In the genomic region with DNA sequence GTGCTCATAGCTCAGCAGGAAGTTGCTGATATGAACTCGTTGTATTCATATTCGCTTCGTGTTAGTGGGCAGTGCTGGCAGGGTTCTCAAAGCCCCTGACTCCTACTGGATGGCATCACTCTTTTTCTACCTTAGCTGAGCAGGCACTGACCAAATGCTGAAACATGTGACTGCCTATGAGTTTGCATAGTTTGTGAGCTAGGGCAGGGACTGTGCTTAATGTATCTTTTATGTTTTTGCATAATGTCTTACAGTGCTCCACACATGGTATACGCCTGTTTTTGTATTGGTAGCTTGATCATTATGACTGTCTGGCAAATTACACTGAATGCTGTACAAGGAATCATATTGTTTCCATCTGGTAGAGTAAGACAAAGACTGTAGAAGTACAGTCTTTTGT, we compare ENCODE assay signal across 31 cellular contexts.
"Had no signal": no experiment of that assay in that cellular context is flagged by ENCODE, and none has a peak within 500 bp of the region (broad histone marks: within the 10 kb centered on the region; RNA-seq: fewer than 3 reads in every experiment).

No MANE protein-coding gene starts in this region.

- H3K27ac Mint-ChIP-seq: activated CD4-positive, alpha-beta memory T cell treated with anti-CD3 and anti-CD28 coated beads for 36 hours; activated CD4-positive, alpha-beta T cell treated with anti-CD3 and anti-CD28 coated beads, Interleukin-2, amount 10 ng/mL, durations not matched to agents 24 days and 14 days; activated naive CD4-positive, alpha-beta T cell treated with anti-CD3 and anti-CD28 coated beads, Interleukin-2, amount 10 ng/mL, durations not matched to agents 7 days and 5 days; activated naive CD8-positive, alpha-beta T cell treated with anti-CD3 and anti-CD28 coated beads, Interleukin-2, amount 10 ng/mL, durations not matched to agents 7 days and 5 days; activated T-helper 1 cell treated with anti-CD3 and anti-CD28 coated beads, Interleukin-12 subunit alpha, Interleukin-12 subunit beta, Interleukin-2, Interleukin-4 antibody, amounts not matched to agents 30 ng/mL and 10 ng/mL and 1 ng/mL, durations not matched to agents 14 hours and 24 hours and 36 hours; dendritic cell treated with granulocyte-macrophage colony-stimulating factor and Interleukin-4, amounts not matched to agents 40 ng/mL and 50 ng/mL, for 4 days; immature natural killer cell; naive thymus-derived CD4-positive, alpha-beta T cell; progenitor cell of endocrine pancreas; stimulated activated effector memory CD8-positive, alpha-beta T cell treated with anti-CD3 and anti-CD28 coated beads, Interleukin-12 subunit alpha, Interleukin-12 subunit beta, amount 100 ng/mL, for 72 hours; stimulated activated naive CD8-positive, alpha-beta T cell treated with anti-CD3 and anti-CD28 coated beads, Interleukin-15, Interleukin-2, amounts not matched to agents 100 ng/mL and 50 ng/mL, for 24 hours had no signal

- H3K4me1 Mint-ChIP-seq: activated CD4-positive, alpha-beta T cell treated with anti-CD3 and anti-CD28 coated beads, Interleukin-2, amount 10 ng/mL, durations not matched to agents 24 days and 14 days; activated naive CD4-positive, alpha-beta T cell treated with anti-CD3 and anti-CD28 coated beads, Interleukin-2, amount 10 ng/mL, durations not matched to agents 7 days and 5 days; activated naive CD8-positive, alpha-beta T cell treated with anti-CD3 and anti-CD28 coated beads, Interleukin-2, amount 10 ng/mL, durations not matched to agents 7 days and 5 days; immature natural killer cell; naive thymus-derived CD4-positive, alpha-beta T cell; stimulated activated effector memory CD8-positive, alpha-beta T cell treated with anti-CD3 and anti-CD28 coated beads, Interleukin-12 subunit alpha, Interleukin-12 subunit beta, amount 100 ng/mL, for 72 hours had no signal

- H3K27me3 Mint-ChIP-seq: activated CD4-positive, alpha-beta memory T cell treated with anti-CD3 and anti-CD28 coated beads for 36 hours; dendritic cell treated with granulocyte-macrophage colony-stimulating factor and Interleukin-4, amounts not matched to agents 40 ng/mL and 50 ng/mL, for 4 days; progenitor cell of endocrine pancreas; stimulated activated naive CD8-positive, alpha-beta T cell treated with anti-CD3 and anti-CD28 coated beads, Interleukin-15, Interleukin-2, amounts not matched to agents 100 ng/mL and 50 ng/mL, for 24 hours had no signal

- H3K4me1 ChIP-seq: right lobe of liver had no signal

- H3K27me3 ChIP-seq: ovary, right lobe of liver had no signal

- H3K9me3 ChIP-seq: ovary, right lobe of liver, thoracic aorta had no signal

- H3K4me3 Mint-ChIP-seq: activated CD4-positive, alpha-beta memory T cell treated with anti-CD3 and anti-CD28 coated beads for 36 hours; activated CD4-positive, alpha-beta T cell treated with anti-CD3 and anti-CD28 coated beads, Interleukin-2, amount 10 ng/mL, durations not matched to agents 24 days and 14 days; activated naive CD4-positive, alpha-beta T cell treated with anti-CD3 and anti-CD28 coated beads, Interleukin-2, amount 10 ng/mL, durations not matched to agents 7 days and 5 days; activated naive CD8-positive, alpha-beta T cell treated with anti-CD3 and anti-CD28 coated beads, Interleukin-2, amount 10 ng/mL, durations not matched to agents 7 days and 5 days; activated T-helper 1 cell treated with anti-CD3 and anti-CD28 coated beads, Interleukin-12 subunit alpha, Interleukin-12 subunit beta, Interleukin-2, Interleukin-4 antibody, amounts not matched to agents 30 ng/mL and 10 ng/mL and 1 ng/mL, durations not matched to agents 14 hours and 24 hours and 36 hours; dendritic cell treated with granulocyte-macrophage colony-stimulating factor and Interleukin-4, amounts not matched to agents 40 ng/mL and 50 ng/mL, for 4 days; immature natural killer cell; naive thymus-derived CD4-positive, alpha-beta T cell; stimulated activated effector memory CD8-positive, alpha-beta T cell treated with anti-CD3 and anti-CD28 coated beads, Interleukin-12 subunit alpha, Interleukin-12 subunit beta, amount 100 ng/mL, for 72 hours; stimulated activated naive CD8-positive, alpha-beta T cell treated with anti-CD3 and anti-CD28 coated beads, Interleukin-15, Interleukin-2, amounts not matched to agents 100 ng/mL and 50 ng/mL, for 24 hours had no signal

- H3K4me3 ChIP-seq: ovary, right lobe of liver, skin epidermis, thoracic aorta had no signal

- DNase-seq: activated CD4-positive, alpha-beta memory T cell treated with anti-CD3 and anti-CD28 coated beads for 36 hours; activated CD4-positive, alpha-beta T cell treated with anti-CD3 and anti-CD28 coated beads, Interleukin-2, amount 10 ng/mL, durations not matched to agents 24 days and 14 days; activated CD4-positive, CD25-positive, alpha-beta regulatory T cell treated with anti-CD3 and anti-CD28 coated beads, Interleukin-2, amount 50 U/mL, for 72 hours; activated CD8-positive, alpha-beta memory T cell treated with anti-CD3 and anti-CD28 coated beads, Interleukin-2, amount 50 U/mL, for 4 hours; activated gamma-delta T cell; activated naive CD4-positive, alpha-beta T cell treated with anti-CD3 and anti-CD28 coated beads, Interleukin-2, amount 10 ng/mL, durations not matched to agents 7 days and 5 days; activated naive CD8-positive, alpha-beta T cell treated with anti-CD3 and anti-CD28 coated beads, Interleukin-2, amount 10 ng/mL, durations not matched to agents 7 days and 5 days; activated T-cell treated with anti-CD3 and anti-CD28 coated beads, Interleukin-2, amount 50 U/mL, for 1 hour; amniotic stem cell; central memory CD4-positive, alpha-beta T cell; head of caudate nucleus; hypothalamus; immature natural killer cell; kidney; left colon; midbrain; naive thymus-derived CD4-positive, alpha-beta T cell; ovary; right lobe of liver; stimulated activated CD4-positive, alpha-beta T cell treated with anti-CD3 and anti-CD28 coated beads, Interleukin-12 subunit alpha, Interleukin-12 subunit beta, amount 100 ng/mL, for 4 hours; stimulated activated CD4-positive, alpha-beta T cell treated with anti-CD3 and anti-CD28 coated beads, Interleukin-4, amount 100 ng/mL, for 24 hours; T-helper 9 cell; trophoblast cell had no signal

- H3K36me3 ChIP-seq: ovary, right lobe of liver, thoracic aorta had no signal

- ATAC-seq: naive thymus-derived CD4-positive, alpha-beta T cell; right lobe of liver; stimulated activated effector memory CD8-positive, alpha-beta T cell treated with anti-CD3 and anti-CD28 coated beads, Interleukin-12 subunit alpha, Interleukin-12 subunit beta, amount 100 ng/mL, for 72 hours had no signal

- H3K9me3 Mint-ChIP-seq: activated CD4-positive, alpha-beta memory T cell treated with anti-CD3 and anti-CD28 coated beads for 36 hours; activated CD4-positive, alpha-beta T cell treated with anti-CD3 and anti-CD28 coated beads, Interleukin-2, amount 10 ng/mL, durations not matched to agents 24 days and 14 days; activated naive CD4-positive, alpha-beta T cell treated with anti-CD3 and anti-CD28 coated beads, Interleukin-2, amount 10 ng/mL, durations not matched to agents 7 days and 5 days; activated T-helper 1 cell treated with anti-CD3 and anti-CD28 coated beads, Interleukin-12 subunit alpha, Interleukin-12 subunit beta, Interleukin-2, Interleukin-4 antibody, amounts not matched to agents 30 ng/mL and 10 ng/mL and 1 ng/mL, durations not matched to agents 14 hours and 24 hours and 36 hours; dendritic cell treated with granulocyte-macrophage colony-stimulating factor and Interleukin-4, amounts not matched to agents 40 ng/mL and 50 ng/mL, for 4 days; stimulated activated naive CD8-positive, alpha-beta T cell treated with anti-CD3 and anti-CD28 coated beads, Interleukin-15, Interleukin-2, amounts not matched to agents 100 ng/mL and 50 ng/mL, for 24 hours had no signal

- H3K36me3 Mint-ChIP-seq: activated CD4-positive, alpha-beta memory T cell treated with anti-CD3 and anti-CD28 coated beads for 36 hours; activated naive CD4-positive, alpha-beta T cell treated with anti-CD3 and anti-CD28 coated beads, Interleukin-2, amount 10 ng/mL, durations not matched to agents 7 days and 5 days; activated naive CD8-positive, alpha-beta T cell treated with anti-CD3 and anti-CD28 coated beads, Interleukin-2, amount 10 ng/mL, durations not matched to agents 7 days and 5 days; immature natural killer cell; naive thymus-derived CD4-positive, alpha-beta T cell; stimulated activated effector memory CD8-positive, alpha-beta T cell treated with anti-CD3 and anti-CD28 coated beads, Interleukin-12 subunit alpha, Interleukin-12 subunit beta, amount 100 ng/mL, for 72 hours had no signal

- H3K27ac ChIP-seq: epithelial cell of prostate, ovary, right lobe of liver, skin epidermis, thoracic aorta had no signal
